ENCODE assay signal across 14 cellular contexts in the genomic region with DNA sequence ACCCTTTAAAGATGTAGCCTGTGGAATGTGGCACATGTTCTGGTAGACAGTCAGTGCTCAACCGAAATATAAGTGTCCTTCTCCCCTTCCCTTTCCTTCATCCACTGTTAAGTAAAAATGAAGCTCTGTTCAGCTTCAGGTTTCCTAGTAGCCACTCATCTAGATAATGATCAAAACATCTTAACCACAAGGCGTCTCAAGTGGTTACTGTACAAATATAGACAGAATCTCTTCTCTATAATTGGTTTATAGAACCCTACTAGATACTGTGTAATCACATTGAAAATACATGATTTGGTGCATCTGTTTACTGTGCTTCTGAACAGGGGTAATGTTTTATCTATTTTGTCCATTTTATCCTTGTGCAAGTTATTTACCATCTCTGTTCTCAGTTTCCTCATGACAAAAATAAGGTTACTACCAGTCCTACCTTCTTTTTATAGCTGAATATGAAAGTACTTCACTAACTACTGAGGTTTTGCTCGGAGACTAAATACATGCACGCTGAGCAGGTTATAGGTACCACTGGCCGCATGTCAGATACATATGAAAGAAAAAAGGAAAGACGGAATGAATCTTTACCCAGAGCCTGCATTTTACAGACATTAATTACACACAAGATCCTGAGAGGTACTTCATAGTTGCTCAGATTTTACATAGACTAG. TPM values are rescaled to one million over a fixed set of nuclear protein-coding genes. Genes with fewer than 3 reads are reported as not detected.
DNase-seq lines count a peak whose midpoint lies in the region; ATAC-seq, FAIRE-seq and TF ChIP-seq lines count a peak whose summit lies in the region.
"Had no signal": no experiment of that assay in that cellular context is flagged by ENCODE, and none has a peak within 500 bp of the region (broad histone marks: within the 10 kb centered on the region; RNA-seq: fewer than 3 reads in every experiment).

No MANE protein-coding gene starts in this region.

- FAIRE-seq in HepG2 (lab: Jason Lieb, UNC) = no peak

- H3K4me1 ChIP-seq in PC-3 (ENCODE audit: insufficient read depth, low read length) (no peaks in the 10 kb centered on the region), HepG2 (ENCODE audit: insufficient read depth, low read length) (peaks cover 11% of the 10 kb centered on the region; the same call in 1 of the 2 replicates)

- no peak for TF ChIP-seq CTCF in PC-3 (conservative IDR thresholded peaks at IDR 0.05; ENCODE audit: low read depth, low read length)
- no peak for TF ChIP-seq CTCF in HepG2 (CRISPR knock-in tag; IDR thresholded peaks at IDR 0.05)

- DNase-seq in PC-3 = peak; percentile 35
- no peak for DNase-seq in GM19238 (ENCODE audit: insufficient read length, low spot score)
- no peak for DNase-seq in UCSD-AML1 (lab: John Stamatoyannopoulos, UW; ENCODE audit: unreplicated experiment)
- DNase-seq in HepG2 (ENCODE audit: low spot score) = no peak
- DNase-seq: activated CD8-positive, alpha-beta memory T cell treated with anti-CD3 and anti-CD28 coated beads, Interleukin-2, amount 50 U/mL, for 48 hours; Calu3; left ventricle myocardium inferior; NCI-H526 treated with DMSO at 0.1 percent for 48 hours; ovary; thyroid gland had no signal

- H2AFZ ChIP-seq in PC-3 (ENCODE audit: low read length) = no peak overlapping the region
- no peak overlapping the region for H2AFZ ChIP-seq in HepG2 (ENCODE audit: low read length)

- TF ChIP-seq EP300 in HepG2 (IDR thresholded peaks at IDR 0.05; ENCODE audit: low read depth in 2 of 2, low read length in 2 of 2) (no peak), HepG2 (CRISPR knock-in tag; IDR thresholded peaks at IDR 0.05; ENCODE audit: borderline replicate concordance) (no peak)

- no peaks in the 10 kb centered on the region for H3K36me3 Mint-ChIP-seq in stimulated activated memory B cell treated with anti-CD40 and anti-IgM and Interleukin-4, amounts not matched to agents 10 μg/mL and 1 μg/mL and 100 μg/mL, for 72 hours

- H3K27me3 ChIP-seq in PC-3 (ENCODE audit: low read length) (no peaks in the 10 kb centered on the region), HepG2 (ENCODE audit: control insufficient read depth in 1 of 2, insufficient read depth in 2 of 2, low read length in 2 of 2) (peaks cover 2 to 30% of the 10 kb centered on the region in 2 experiments; a peak in 2 of 5 replicates)
- H3K27me3 ChIP-seq: ovary, thyroid gland had no signal

- no peaks in the 10 kb centered on the region for H3K9me3 ChIP-seq in PC-3 (ENCODE audit: low read length)
- H3K9me3 ChIP-seq in HepG2 (ENCODE audit: low read length) = no peaks in the 10 kb centered on the region
- H3K9me3 ChIP-seq: left ventricle myocardium inferior, ovary, thyroid gland had no signal

- no peak overlapping the region for H3K4me3 Mint-ChIP-seq in stimulated activated memory B cell treated with anti-CD40 and anti-IgM and Interleukin-4, amounts not matched to agents 10 μg/mL and 1 μg/mL and 100 μg/mL, for 72 hours

- BruUV-seq in PC-3 (replicated peaks; lab: Mats Ljungman, UMichigan) (no TSS peak), HepG2 (replicated peaks; lab: Mats Ljungman, UMichigan) (no TSS peak)

- no peak for TF ChIP-seq POLR2A in HepG2 (IDR thresholded peaks at IDR 0.05; ENCODE audit: insufficient read depth in 1 of 2, low read depth in 2 of 2, low read length in 2 of 2)

- no peak overlapping the region for H3K27ac Mint-ChIP-seq in stimulated activated memory B cell treated with anti-CD40 and anti-IgM and Interleukin-4, amounts not matched to agents 10 μg/mL and 1 μg/mL and 100 μg/mL, for 72 hours

- H3K27me3 Mint-ChIP-seq in stimulated activated memory B cell treated with anti-CD40 and anti-IgM and Interleukin-4, amounts not matched to agents 10 μg/mL and 1 μg/mL and 100 μg/mL, for 72 hours = peaks cover 21% of the 10 kb centered on the region

- peaks cover 16% of the 10 kb centered on the region for H3K4me1 Mint-ChIP-seq in stimulated activated memory B cell treated with anti-CD40 and anti-IgM and Interleukin-4, amounts not matched to agents 10 μg/mL and 1 μg/mL and 100 μg/mL, for 72 hours

- no peaks in the 10 kb centered on the region for H3K9me3 Mint-ChIP-seq in stimulated activated memory B cell treated with anti-CD40 and anti-IgM and Interleukin-4, amounts not matched to agents 10 μg/mL and 1 μg/mL and 100 μg/mL, for 72 hours

- WGBS in HepG2 (ENCODE audit: low lambda C conversion rate) = 42% methylated on average over 6 of the region's 6 CpGs

- H3K79me2 ChIP-seq in PC-3 (ENCODE audit: low read length) = no peaks in the 10 kb centered on the region
- no peaks in the 10 kb centered on the region for H3K79me2 ChIP-seq in HepG2 (ENCODE audit: insufficient read depth, low read length)

- intact Hi-C loops in PC-3 (cut with micrococcal nuclease) = no loop called here
- intact Hi-C loops in HepG2 (cut with micrococcal nuclease; ENCODE audit: unreplicated experiment) = no loop called here

- H3F3A ChIP-seq in PC-3 (ENCODE audit: low read length, unreplicated experiment) = no peaks in the 10 kb centered on the region

- H3K9ac ChIP-seq in PC-3 (ENCODE audit: low read length) = no peak overlapping the region
- H3K9ac ChIP-seq in HepG2 (ENCODE audit: insufficient read depth, low read depth, low read length) = no peak overlapping the region

- no peaks in the 10 kb centered on the region for H3K9me2 ChIP-seq in PC-3 (replicated peaks; ENCODE audit: low read length)

- peak; percentile 83 for ATAC-seq in GM18498 (IDR thresholded peaks at IDR 0.05; ENCODE audit: unreplicated experiment)
- peak; percentile 73 for ATAC-seq in GM21367 (IDR thresholded peaks at IDR 0.05; ENCODE audit: unreplicated experiment)
- ATAC-seq in HG03095 (IDR thresholded peaks at IDR 0.05; ENCODE audit: unreplicated experiment) = peak; percentile 75
- peak; percentile 31; the same call in 1 of the 2 replicates for ATAC-seq in PC-3
- ATAC-seq in stimulated activated memory B cell treated with anti-CD40 and anti-IgM and Interleukin-4, amounts not matched to agents 10 μg/mL and 1 μg/mL and 100 μg/mL, for 72 hours = no peak
- ATAC-seq in HepG2 = no peak

- no peaks in the 10 kb centered on the region for H3K36me3 ChIP-seq in PC-3 (ENCODE audit: low read depth, low read length)
- no peaks in the 10 kb centered on the region for H3K36me3 ChIP-seq in HepG2 (replicated peaks in 1 of 2; ENCODE audit: control insufficient read depth in 1 of 2, insufficient read depth in 2 of 2, low read length in 2 of 2)
- H3K36me3 ChIP-seq: left ventricle myocardium inferior, ovary, thyroid gland had no signal

- CTCF ChIA-PET in PC-3 (lab: Charles Lee) (interaction anchor here (1.0 kb wide), 1 partner anchor 12 kb away, joined by 3 read pairs; no protein-coding TSS in a partner anchor), HepG2 (lab: Yijun Ruan, JAX; ENCODE audit: low intra/inter-chr PET ratio, low total read pairs) (no interaction called here)

- no peak for TF ChIP-seq RAD21 in HepG2 (CRISPR knock-in tag; IDR thresholded peaks at IDR 0.05)

- POLR2A ChIA-PET in PC-3 (lab: Charles Lee; ENCODE audit: unreplicated experiment) (interaction anchor here (0.6 kb wide), 1 partner anchor 475 kb away, joined by 3 read pairs; no protein-coding TSS in a partner anchor), HepG2 (lab: Yijun Ruan, JAX) (no interaction called here)

- no peak overlapping the region for H3K4me2 ChIP-seq in PC-3 (ENCODE audit: low read length)
- H3K4me2 ChIP-seq in HepG2 (ENCODE audit: low read depth, low read length) = no peak overlapping the region

- H3K4me3 ChIP-seq in PC-3 (ENCODE audit: low read length) (no peak overlapping the region), HepG2 (replicated peaks in 1 of 3; ENCODE audit: insufficient read depth in 1 of 3, low read depth in 2 of 3, low read length in 3 of 3) (no peak overlapping the region)
- H3K4me3 ChIP-seq: left ventricle myocardium inferior, ovary, thyroid gland had no signal

- in situ Hi-C loops in HepG2 (cut with HindIII; ENCODE audit: extremely low pct_ligation_motif_present, low pct_unique_long_range_greater_than_20kb) = no loop called here

- H3K27ac ChIP-seq in PC-3 (ENCODE audit: low read length) (no peak overlapping the region), HepG2 (ENCODE audit: extremely low read length, insufficient read depth, low read length) (no peak overlapping the region)
- H3K27ac ChIP-seq: left ventricle myocardium inferior, ovary, thyroid gland had no signal

- H4K20me1 ChIP-seq in PC-3 (ENCODE audit: low read length) = no peaks in the 10 kb centered on the region
- no peaks in the 10 kb centered on the region for H4K20me1 ChIP-seq in HepG2 (ENCODE audit: insufficient read depth, low read length)

RNA-seq across cellular contexts. Expression of a gene that starts 20.3 kb away (rescaled TPM):
- total RNA-seq in PC-3 (2014; rRNA removed) (20.7 and 23.2 TPM in 2 replicates), HepG2 (2016; rRNA removed; fragmentation: Illumina TruSeq; extraction: Trizol) (42.1 and 48.7 TPM in 2 replicates)
- total RNA-seq in HepG2 (2016; cell fraction: cytosol; rRNA removed; fragmentation: Illumina TruSeq; extraction: Trizol; ENCODE audit: low read depth) = 8.2 and 8.9 TPM in 2 replicates
- 40.6 and 49.4 TPM in 2 replicates for total RNA-seq in HepG2 (2016; cell fraction: insoluble cytoplasmic fraction; rRNA removed; fragmentation: Illumina TruSeq; extraction: Trizol)
- total RNA-seq in HepG2 (2016; cell fraction: membrane; rRNA removed; fragmentation: Illumina TruSeq; extraction: Trizol) = 18.7 and 22.7 TPM in 2 replicates
- total RNA-seq in HepG2 (2016; cell fraction: nucleus; rRNA removed; fragmentation: Illumina TruSeq; extraction: Trizol) = 17.1 TPM in 2 replicates
- polyA plus RNA-seq in HepG2 (2011; rRNA removed) = 28.7 and 30.3 TPM in 2 replicates
- 22.8 and 25.8 TPM in 2 replicates for polyA plus RNA-seq in HepG2 (2011; cell fraction: cytosol; rRNA removed)
- 45.0 and 49.3 TPM in 2 replicates for polyA plus RNA-seq in HepG2 (2011; cell fraction: nucleus; rRNA removed)
- polyA plus RNA-seq in HepG2 (2012) = 19.3 and 20.6 TPM in 2 replicates
- polyA plus RNA-seq in HepG2 (2016; cell fraction: cytosol; fragmentation: Illumina TruSeq; extraction: Trizol; ENCODE audit: low read depth) = 8.9 and 13.1 TPM in 2 replicates
- 53.7 and 53.8 TPM in 2 replicates for polyA plus RNA-seq in HepG2 (2016; cell fraction: insoluble cytoplasmic fraction; fragmentation: Illumina TruSeq; extraction: Trizol; ENCODE audit: low read depth)
- polyA plus RNA-seq in HepG2 (2016; cell fraction: membrane; fragmentation: Illumina TruSeq; extraction: Trizol; ENCODE audit: low read depth) = 13.8 and 19.5 TPM in 2 replicates
- 31.2 and 32.5 TPM in 2 replicates for polyA plus RNA-seq in HepG2 (2016; cell fraction: nucleus; fragmentation: Illumina TruSeq; extraction: Trizol; ENCODE audit: insufficient read depth, low read depth)
- polyA minus RNA-seq in HepG2 (2011; rRNA and poly(A)+ RNA removed; ENCODE audit: low replicate concordance) = 19.1 and 23.5 TPM in 2 replicates
- 8.8 and 12.7 TPM in 2 replicates for polyA minus RNA-seq in HepG2 (2011; cell fraction: cytosol; rRNA and poly(A)+ RNA removed)
- polyA minus RNA-seq in HepG2 (2011; cell fraction: nucleus; rRNA and poly(A)+ RNA removed) = 12.7 and 16.2 TPM in 2 replicates

Comparison
In these comparisons a context has a peak if more than half of its experiments do, and no peak if none do; other contexts are left out.
1. ATAC-seq: peak in GM18498 (single experiment), GM21367 (single experiment), HG03095 (single experiment) and PC-3 (single experiment); none in stimulated activated memory B cell treated with anti-CD40 and anti-IgM and Interleukin-4, amounts not matched to agents 10 μg/mL and 1 μg/mL and 100 μg/mL, for 72 hours (single experiment) and HepG2 (single experiment).